ENCODE assay signal across 16 cellular contexts in genomic region chr5:62312036-62312435, GRCh38. TPM values are rescaled to one million over a fixed set of nuclear protein-coding genes. Genes with fewer than 3 reads are reported as not detected.
DNase-seq lines count a peak whose midpoint lies in the region; ATAC-seq and TF ChIP-seq lines count a peak whose summit lies in the region.
"Had no signal": no experiment of that assay in that cellular context is flagged by ENCODE, and none has a peak within 500 bp of the region (broad histone marks: within the 10 kb centered on the region; RNA-seq: fewer than 3 reads in every experiment).

No MANE protein-coding gene starts in this region.

- peaks cover 90% of the 10 kb centered on the region for H3K4me1 Mint-ChIP-seq in activated naive CD4-positive, alpha-beta T cell treated with anti-CD3 and anti-CD28 coated beads, Interleukin-2, amount 50 U/mL, for 24 hours
- H3K4me1 Mint-ChIP-seq in WTC11: peaks cover 62% of the 10 kb centered on the region
- peaks cover 96% of the 10 kb centered on the region for H3K4me1 Mint-ChIP-seq in stimulated activated naive CD8-positive, alpha-beta T cell treated with anti-CD3 and anti-CD28 coated beads, Interleukin-15, amount 100 ng/mL, for 72 hours

- peak overlapping the region; percentile 48 for H3K27ac Mint-ChIP-seq in activated naive CD4-positive, alpha-beta T cell treated with anti-CD3 and anti-CD28 coated beads, Interleukin-2, amount 50 U/mL, for 24 hours
- H3K27ac Mint-ChIP-seq in WTC11: peak overlapping the region; percentile 5; the same call in 1 of the 2 replicates
- H3K27ac Mint-ChIP-seq in stimulated activated naive CD8-positive, alpha-beta T cell treated with anti-CD3 and anti-CD28 coated beads, Interleukin-15, amount 100 ng/mL, for 72 hours: peak overlapping the region in 1 of 2 donors; percentile 34
- H3K27ac Mint-ChIP-seq: dendritic cell treated with granulocyte-macrophage colony-stimulating factor and Interleukin-4, amounts not matched to agents 40 ng/mL and 50 ng/mL, for 4 days had no signal

- TF ChIP-seq CTCF in WTC11 (IDR thresholded peaks at IDR 0.05) (no peak), fibroblast of mammary gland (conservative IDR thresholded peaks at IDR 0.05; ENCODE audit: control insufficient read depth, insufficient read depth, low read depth, low read length) (no peak)

- H3K36me3 Mint-ChIP-seq in activated naive CD4-positive, alpha-beta T cell treated with anti-CD3 and anti-CD28 coated beads, Interleukin-2, amount 50 U/mL, for 24 hours: peaks cover 16% of the 10 kb centered on the region
- H3K36me3 Mint-ChIP-seq in WTC11: peaks cover 12% of the 10 kb centered on the region

- CTCF ChIA-PET in WTC11 (lab: Charles Lee): no interaction called here

- H3K9me3 Mint-ChIP-seq in activated naive CD4-positive, alpha-beta T cell treated with anti-CD3 and anti-CD28 coated beads, Interleukin-2, amount 50 U/mL, for 24 hours: no peaks in the 10 kb centered on the region
- no peaks in the 10 kb centered on the region for H3K9me3 Mint-ChIP-seq in WTC11
- no peaks in the 10 kb centered on the region for H3K9me3 Mint-ChIP-seq in stimulated activated naive CD8-positive, alpha-beta T cell treated with anti-CD3 and anti-CD28 coated beads, Interleukin-15, amount 100 ng/mL, for 72 hours
- H3K9me3 Mint-ChIP-seq: dendritic cell treated with granulocyte-macrophage colony-stimulating factor and Interleukin-4, amounts not matched to agents 40 ng/mL and 50 ng/mL, for 4 days had no signal

- DNase-seq in activated naive CD4-positive, alpha-beta T cell (lab: John Stamatoyannopoulos, UW): no peak
- DNase-seq in WTC11 (ENCODE audit: low spot score) (no peak), fibroblast of mammary gland (ENCODE audit: low read depth) (peak; percentile 33), NCI-H1105 treated with DMSO at 0.1 percent for 48 hours (lab: John Stamatoyannopoulos, UW) (no peak), NCI-H446 treated with DMSO at 0.1 percent for 48 hours (lab: John Stamatoyannopoulos, UW) (no peak)
- no peak for DNase-seq in stimulated activated naive CD8-positive, alpha-beta T cell treated with anti-CD3 and anti-CD28 coated beads, Interleukin-15, amount 100 ng/mL, for 72 hours
- DNase-seq: aorta, Karpas-422, left ventricle myocardium superior, NCI-H187, NCI-H510A, psoas muscle, tibial artery had no signal

- ATAC-seq in WTC11: no peak
- ATAC-seq in stimulated activated naive CD8-positive, alpha-beta T cell treated with anti-CD3 and anti-CD28 coated beads, Interleukin-15, amount 100 ng/mL, for 72 hours: no peak
- no peak for ATAC-seq in HG03342 (IDR thresholded peaks at IDR 0.05; ENCODE audit: unreplicated experiment)
- ATAC-seq: left ventricle myocardium superior, psoas muscle had no signal

- no peak overlapping the region for H3K4me3 ChIP-seq in fibroblast of mammary gland (ENCODE audit: control insufficient read depth, low read depth, low read length)
- H3K4me3 ChIP-seq: psoas muscle, tibial artery had no signal

- no peaks in the 10 kb centered on the region for H3K27me3 Mint-ChIP-seq in activated naive CD4-positive, alpha-beta T cell treated with anti-CD3 and anti-CD28 coated beads, Interleukin-2, amount 50 U/mL, for 24 hours
- H3K27me3 Mint-ChIP-seq in WTC11 (ENCODE audit: low read depth): no peaks in the 10 kb centered on the region
- H3K27me3 Mint-ChIP-seq in stimulated activated naive CD8-positive, alpha-beta T cell treated with anti-CD3 and anti-CD28 coated beads, Interleukin-15, amount 100 ng/mL, for 72 hours: no peaks in the 10 kb centered on the region
- H3K27me3 Mint-ChIP-seq: dendritic cell treated with granulocyte-macrophage colony-stimulating factor and Interleukin-4, amounts not matched to agents 40 ng/mL and 50 ng/mL, for 4 days had no signal

- peak overlapping the region; percentile 3 for H3K4me3 Mint-ChIP-seq in activated naive CD4-positive, alpha-beta T cell treated with anti-CD3 and anti-CD28 coated beads, Interleukin-2, amount 50 U/mL, for 24 hours
- no peak overlapping the region for H3K4me3 Mint-ChIP-seq in WTC11
- peak overlapping the region; percentile 32 to 46 for H3K4me3 Mint-ChIP-seq in stimulated activated naive CD8-positive, alpha-beta T cell treated with anti-CD3 and anti-CD28 coated beads, Interleukin-15, amount 100 ng/mL, for 72 hours
- H3K4me3 Mint-ChIP-seq: dendritic cell treated with granulocyte-macrophage colony-stimulating factor and Interleukin-4, amounts not matched to agents 40 ng/mL and 50 ng/mL, for 4 days had no signal

- POLR2A ChIA-PET in WTC11 (lab: Charles Lee): no interaction called here

TF ChIP-seq in WTC11, 78 proteins besides CTCF, POLR2A, EP300 and RAD21:
- TF ChIP-seq ZMAT4 (CRISPR knock-in tag; IDR thresholded peaks at IDR 0.05): no peak
- no peak for TF ChIP-seq ZNF263 (CRISPR knock-in tag; IDR thresholded peaks at IDR 0.05; ENCODE audit: low read depth)
- TF ChIP-seq CREB1 (CRISPR knock-in tag; IDR thresholded peaks at IDR 0.05): no peak
- TF ChIP-seq FOXJ3 (CRISPR knock-in tag; IDR thresholded peaks at IDR 0.05; ENCODE audit: borderline replicate concordance): no peak
- TF ChIP-seq ZNF512 (CRISPR knock-in tag; IDR thresholded peaks at IDR 0.05; ENCODE audit: borderline replicate concordance): no peak
- no peak for TF ChIP-seq HMGA2 (CRISPR knock-in tag; IDR thresholded peaks at IDR 0.05)
- no peak for TF ChIP-seq SP1 (CRISPR knock-in tag; conservative IDR thresholded peaks at IDR 0.05)
- no peak for TF ChIP-seq ZNF219 (CRISPR knock-in tag; IDR thresholded peaks at IDR 0.05; ENCODE audit: borderline replicate concordance)
- no peak for TF ChIP-seq NR2C2 (CRISPR knock-in tag; IDR thresholded peaks at IDR 0.05)
- TF ChIP-seq ZNF281 (CRISPR knock-in tag; IDR thresholded peaks at IDR 0.05): no peak
- no peak for TF ChIP-seq FOXK1 (CRISPR knock-in tag; IDR thresholded peaks at IDR 0.05)
- TF ChIP-seq HMGXB4 (CRISPR knock-in tag; IDR thresholded peaks at IDR 0.05): no peak
- TF ChIP-seq E2F4 (CRISPR knock-in tag; IDR thresholded peaks at IDR 0.05; ENCODE audit: borderline replicate concordance, low read depth): no peak

RNA-seq across cellular contexts. Expression of gene KIF2A, which starts 6.0 kb away (rescaled TPM):
- total RNA-seq in WTC11 (2021): 68.0 to 77.8 TPM (median 72.6 TPM) in 3 replicates
